Comparison of ENCODE assay signal across 14 cellular contexts in genomic region chr1:68293609-68294353, GRCh38.
DNase-seq lines count a peak whose midpoint lies in the region; ATAC-seq and TF ChIP-seq lines count a peak whose summit lies in the region.
"Had no signal": no experiment of that assay in that cellular context is flagged by ENCODE, and none has a peak within 500 bp of the region (broad histone marks: within the 10 kb centered on the region; RNA-seq: fewer than 3 reads in every experiment).

No MANE protein-coding gene starts in this region.

- no peaks in the 10 kb centered on the region for H4K20me1 ChIP-seq in neural progenitor cell (ENCODE audit: low read depth)

- H3K27me3 Mint-ChIP-seq in WTC11 (ENCODE audit: low read depth): peaks cover 84% of the 10 kb centered on the region
- peaks cover 5% of the 10 kb centered on the region for H3K27me3 Mint-ChIP-seq in glutamatergic neuron (ENCODE audit: unreplicated experiment)
- H3K27me3 Mint-ChIP-seq in neural progenitor cell (ENCODE audit: insufficient read depth, low read depth): peaks cover 16% of the 10 kb centered on the region
- H3K27me3 Mint-ChIP-seq: CD4-positive, alpha-beta memory T cell had no signal

- H3K4me1 ChIP-seq in neural progenitor cell: peaks cover 70% of the 10 kb centered on the region

- no peak for TF ChIP-seq CTCF in WTC11 (IDR thresholded peaks at IDR 0.05)
- TF ChIP-seq CTCF in glutamatergic neuron (IDR thresholded peaks at IDR 0.05; ENCODE audit: partially characterized antibody, unreplicated experiment): no peak
- TF ChIP-seq CTCF in neural progenitor cell (IDR thresholded peaks at IDR 0.05): no peak

- H3K4me1 Mint-ChIP-seq in WTC11: peaks cover 47% of the 10 kb centered on the region
- H3K4me1 Mint-ChIP-seq in glutamatergic neuron (ENCODE audit: low read depth, unreplicated experiment): peaks cover 24% of the 10 kb centered on the region
- H3K4me1 Mint-ChIP-seq in neural progenitor cell: peaks cover 83% of the 10 kb centered on the region
- H3K4me1 Mint-ChIP-seq: CD4-positive, alpha-beta memory T cell had no signal

- peak overlapping the region; percentile 67 for H3K27ac Mint-ChIP-seq in WTC11
- no peak overlapping the region for H3K27ac Mint-ChIP-seq in glutamatergic neuron (ENCODE audit: unreplicated experiment)
- peak overlapping the region; percentile 100 for H3K27ac Mint-ChIP-seq in neural progenitor cell
- H3K27ac Mint-ChIP-seq: CD4-positive, alpha-beta memory T cell had no signal

- H3K9ac ChIP-seq in neural progenitor cell: no peak overlapping the region

- peak overlapping the region; percentile 63 for H3K4me3 Mint-ChIP-seq in WTC11
- H3K4me3 Mint-ChIP-seq in glutamatergic neuron (ENCODE audit: unreplicated experiment): no peak overlapping the region
- H3K4me3 Mint-ChIP-seq in neural progenitor cell: peak overlapping the region; percentile 84
- H3K4me3 Mint-ChIP-seq: CD4-positive, alpha-beta memory T cell had no signal

- no peaks in the 10 kb centered on the region for H3K9me3 Mint-ChIP-seq in WTC11
- H3K9me3 Mint-ChIP-seq in glutamatergic neuron (ENCODE audit: unreplicated experiment): peaks cover 5% of the 10 kb centered on the region
- peaks cover 5% of the 10 kb centered on the region for H3K9me3 Mint-ChIP-seq in neural progenitor cell

- H3K36me3 Mint-ChIP-seq in WTC11 (no peaks in the 10 kb centered on the region), glutamatergic neuron (ENCODE audit: unreplicated experiment) (no peaks in the 10 kb centered on the region), neural progenitor cell (no peaks in the 10 kb centered on the region)
- H3K36me3 Mint-ChIP-seq: CD4-positive, alpha-beta memory T cell had no signal

- CTCF ChIA-PET in WTC11 (lab: Charles Lee): interaction anchor here (0.7 to 2.4 kb wide), 8 partner anchors 16 to 177 kb away, joined by 3 to 11 read pairs (median 4); partner anchors contain the start of gene WLS

- peak overlapping the region; percentile 79 for H3K4me2 ChIP-seq in neural progenitor cell

- H3K79me2 ChIP-seq in neural progenitor cell (ENCODE audit: low read depth): no peaks in the 10 kb centered on the region

- no peaks in the 10 kb centered on the region for H3K27me3 ChIP-seq in neural progenitor cell

- ATAC-seq in WTC11: peak; percentile 71
- ATAC-seq in HG02852 (IDR thresholded peaks at IDR 0.05; ENCODE audit: unreplicated experiment): no peak
- ATAC-seq: mucosa of descending colon had no signal

- H3K9me3 ChIP-seq in neural progenitor cell (ENCODE audit: low read depth): no peaks in the 10 kb centered on the region
- H3K9me3 ChIP-seq: mucosa of descending colon had no signal

- H3K4me3 ChIP-seq in neural progenitor cell: peak overlapping the region; percentile 37
- H3K4me3 ChIP-seq: mucosa of descending colon had no signal

- peak; percentile 36 for DNase-seq in Ammon's horn (ENCODE audit: low spot score)
- DNase-seq in WTC11 (ENCODE audit: low spot score): peak; percentile 83
- peak; percentile 19 for DNase-seq in glutamatergic neuron
- DNase-seq in neural progenitor cell (ENCODE audit: low spot score): peak; percentile 98
- no peak for DNase-seq in NOMO-1 treated with DMSO at 0.1 percent for 48 hours (lab: John Stamatoyannopoulos, UW; ENCODE audit: unreplicated experiment)
- no peak for DNase-seq in GM19238 (ENCODE audit: insufficient read length, low spot score)
- no peak for DNase-seq in activated effector memory CD4-positive, alpha-beta T cell treated with anti-CD3 and anti-CD28 coated beads, Interleukin-2, amount 50 U/mL, for 16 hours
- DNase-seq: activated CD8-positive, alpha-beta memory T cell treated with anti-CD3 and anti-CD28 coated beads for 24 hours; CD4-positive, alpha-beta memory T cell; effector CD8-positive, alpha-beta T cell; mucosa of descending colon; NCI-H1930; SIG-M5 had no signal

- POLR2A ChIA-PET in WTC11 (lab: Charles Lee): interaction anchor here (0.6 kb wide), 2 partner anchors 12 to 886 kb away, joined by 3 to 4 read pairs; no protein-coding TSS in a partner anchor

- H3F3A ChIP-seq in neural progenitor cell (ENCODE audit: low read depth): peaks cover 54% of the 10 kb centered on the region

- H2AFZ ChIP-seq in neural progenitor cell (replicated peaks): no peak overlapping the region

- H3K27ac ChIP-seq in neural progenitor cell: peak overlapping the region; percentile 98

- H3K36me3 ChIP-seq in neural progenitor cell: no peaks in the 10 kb centered on the region

TF ChIP-seq in WTC11, 78 proteins besides CTCF, POLR2A, EP300 and RAD21:
- TF ChIP-seq ERG (CRISPR knock-in tag; IDR thresholded peaks at IDR 0.05) (0 out of 2 replicates have a peak, but pooled peaks have one; percentile 6), ZNF423 (CRISPR knock-in tag; IDR thresholded peaks at IDR 0.05) (peak; percentile 33; the same call in 1 of the 2 replicates), FOXK1 (CRISPR knock-in tag; IDR thresholded peaks at IDR 0.05) (0 out of 2 replicates have a peak, but pooled peaks have one; percentile 1), ETV6 (CRISPR knock-in tag; IDR thresholded peaks at IDR 0.05) (peak; percentile 50; the same call in 1 of the 2 replicates), NFYB (CRISPR knock-in tag; conservative IDR thresholded peaks at IDR 0.05; ENCODE audit: low read depth) (no peak), TEAD1 (CRISPR knock-in tag; IDR thresholded peaks at IDR 0.05) (peak; percentile 87; the same call in 1 of the 2 replicates), CBFB (CRISPR knock-in tag; IDR thresholded peaks at IDR 0.05; ENCODE audit: low read depth) (no peak), CREM (CRISPR knock-in tag; IDR thresholded peaks at IDR 0.05) (peak; percentile 30; the same call in 1 of the 2 replicates)

Comparison
In these comparisons a context has a peak if more than half of its experiments do, and no peak if none do; other contexts are left out.
1. DNase-seq: peak in Ammon's horn (single experiment), WTC11 (single experiment), glutamatergic neuron (single experiment) and neural progenitor cell (single experiment); none in NOMO-1 treated with DMSO at 0.1 percent for 48 hours (single experiment), GM19238 (single experiment) and activated effector memory CD4-positive, alpha-beta T cell treated with anti-CD3 and anti-CD28 coated beads, Interleukin-2, amount 50 U/mL, for 16 hours (single experiment).